ENCODE assay signal across 21 cellular contexts in genomic region chr4:168981460-168981859, GRCh38.
"Had no signal": no experiment of that assay in that cellular context is flagged by ENCODE, and none has a peak within 500 bp of the region (broad histone marks: within the 10 kb centered on the region; RNA-seq: fewer than 3 reads in every experiment).

No MANE protein-coding gene starts in this region.

- H3K4me2 ChIP-seq: neural progenitor cell had no signal

- DNase-seq: activated CD4-positive, alpha-beta T cell treated with anti-CD3 and anti-CD28 coated beads for 4 hours; activated CD8-positive, alpha-beta memory T cell treated with anti-CD3 and anti-CD28 coated beads, Interleukin-2, amount 50 U/mL, for 4 hours; activated CD8-positive, alpha-beta T cell treated with anti-CD3 and anti-CD28 coated beads for 36 hours; activated gamma-delta T cell treated with Interleukin-2 at 50 U/mL for 16 hours; activated T-cell treated with anti-CD3 and anti-CD28 coated beads, Interleukin-2, amount 50 U/mL, for 72 hours; brain microvascular endothelial cell; heart right ventricle; left colon; lower lobe of right lung; ovary; sigmoid colon; stimulated activated CD4-positive, alpha-beta T cell treated with anti-CD3 and anti-CD28 coated beads, Interleukin-12 subunit alpha, Interleukin-12 subunit beta, amount 100 ng/mL, for 4 hours; stimulated activated CD4-positive, alpha-beta T cell treated with anti-CD3 and anti-CD28 coated beads, Interleukin-2, amount 100 ng/mL, for 24 hours; stomach; T-helper 2 cell; testis; upper lobe of left lung had no signal

- H3K4me1 ChIP-seq: gastroesophageal sphincter, heart right ventricle, lower lobe of right lung, neural progenitor cell, sigmoid colon, stomach, testis, upper lobe of left lung had no signal

- ATAC-seq: activated CD8-positive, alpha-beta T cell treated with anti-CD3 and anti-CD28 coated beads for 36 hours; activated T-cell treated with anti-CD3 and anti-CD28 coated beads, Interleukin-2, amount 50 U/mL, for 72 hours; gastroesophageal sphincter; heart right ventricle; left colon; lower lobe of right lung; WTC11 had no signal

- H3K36me3 ChIP-seq: ovary had no signal

- H2AFZ ChIP-seq: neural progenitor cell had no signal

- H3K4me3 ChIP-seq: gastroesophageal sphincter, heart right ventricle, lower lobe of right lung, neural progenitor cell, ovary, sigmoid colon, stomach, testis, upper lobe of left lung had no signal

- FAIRE-seq: TTC549 had no signal

- H3K9me3 ChIP-seq: ovary, testis had no signal

- H3K27ac ChIP-seq: brain microvascular endothelial cell, gastroesophageal sphincter, heart right ventricle, lower lobe of right lung, neural progenitor cell, ovary, sigmoid colon, stomach, testis, upper lobe of left lung had no signal

- H3K9ac ChIP-seq: neural progenitor cell had no signal

- H3K27me3 ChIP-seq: brain microvascular endothelial cell, gastroesophageal sphincter, heart right ventricle, neural progenitor cell, ovary, sigmoid colon, stomach, testis, upper lobe of left lung had no signal
